1 cellular context compared by ENCODE assay signal in genomic region chr6:20211941-20212391, GRCh38.
TF ChIP-seq lines count a peak whose summit lies in the region.

No MANE protein-coding gene starts in this region.

TF ChIP-seq in GM23338, 12 proteins besides CTCF, POLR2A, EP300 and RAD21 (continued from another document):
- TF ChIP-seq ZNF462 (CRISPR knock-in tag; IDR thresholded peaks at IDR 0.05) = no peak
- no peak for TF ChIP-seq ZNF114 (CRISPR knock-in tag; IDR thresholded peaks at IDR 0.05)
- TF ChIP-seq POLR2AphosphoS5 (IDR thresholded peaks at IDR 0.05; ENCODE audit: low read depth) = no peak
- TF ChIP-seq ZNF331 (CRISPR knock-in tag; IDR thresholded peaks at IDR 0.05; ENCODE audit: low read depth) = no peak
- no peak; the same call in 1 of the 2 replicates for TF ChIP-seq ETS1 (IDR thresholded peaks at IDR 0.05)
- no peak for TF ChIP-seq JUNB (IDR thresholded peaks at IDR 0.05; ENCODE audit: unreplicated experiment)
- TF ChIP-seq EZH2phosphoT487 (IDR thresholded peaks at IDR 0.05; ENCODE audit: unreplicated experiment) = no peak
- no peak for TF ChIP-seq NANOG (IDR thresholded peaks at IDR 0.05; ENCODE audit: borderline replicate concordance)
